Comparison of ENCODE assay signal across 1 cellular context in the genomic region with DNA sequence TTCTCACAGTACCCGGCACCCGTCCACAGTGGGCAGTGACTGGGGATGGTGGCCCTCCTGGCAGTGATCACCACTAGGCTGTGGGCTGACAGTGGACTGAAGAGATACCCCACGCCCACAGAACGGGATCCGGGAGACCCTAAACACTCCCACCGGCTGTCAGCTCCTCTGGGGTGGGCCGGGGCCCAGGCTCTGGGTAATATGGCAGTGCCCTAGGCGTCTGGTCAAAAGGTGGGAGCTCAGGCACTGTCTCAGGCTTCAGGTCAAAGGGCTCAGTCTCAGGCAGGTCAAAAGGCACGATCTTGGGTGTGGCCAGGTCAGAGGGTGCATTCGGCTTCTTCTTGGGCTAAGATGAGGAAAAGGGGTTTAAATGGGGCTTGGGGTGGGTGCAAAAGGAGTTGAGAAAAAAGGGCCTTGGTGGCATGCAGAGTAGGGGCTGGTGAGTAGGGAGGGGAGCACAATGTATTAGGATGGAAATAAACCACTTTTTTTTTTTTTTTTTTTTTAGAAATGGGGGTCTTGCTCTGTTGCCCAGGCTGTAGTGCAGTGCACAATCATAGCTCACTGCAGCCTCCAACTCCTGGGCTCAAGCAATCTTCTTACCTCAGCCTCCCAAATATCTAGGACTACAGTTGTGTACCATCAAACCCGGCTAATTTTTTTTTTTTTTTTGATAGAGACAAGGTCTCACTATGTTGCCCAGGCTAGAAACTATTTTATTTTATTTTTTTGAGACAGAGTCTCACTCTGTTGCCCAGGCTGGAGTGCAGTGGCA.
TF ChIP-seq lines count a peak whose summit lies in the region.

No MANE protein-coding gene starts in this region.

TF ChIP-seq in SK-N-SH, 30 proteins besides CTCF, POLR2A, EP300 and RAD21 (continued from another document):
- TF ChIP-seq, protein P1, sequence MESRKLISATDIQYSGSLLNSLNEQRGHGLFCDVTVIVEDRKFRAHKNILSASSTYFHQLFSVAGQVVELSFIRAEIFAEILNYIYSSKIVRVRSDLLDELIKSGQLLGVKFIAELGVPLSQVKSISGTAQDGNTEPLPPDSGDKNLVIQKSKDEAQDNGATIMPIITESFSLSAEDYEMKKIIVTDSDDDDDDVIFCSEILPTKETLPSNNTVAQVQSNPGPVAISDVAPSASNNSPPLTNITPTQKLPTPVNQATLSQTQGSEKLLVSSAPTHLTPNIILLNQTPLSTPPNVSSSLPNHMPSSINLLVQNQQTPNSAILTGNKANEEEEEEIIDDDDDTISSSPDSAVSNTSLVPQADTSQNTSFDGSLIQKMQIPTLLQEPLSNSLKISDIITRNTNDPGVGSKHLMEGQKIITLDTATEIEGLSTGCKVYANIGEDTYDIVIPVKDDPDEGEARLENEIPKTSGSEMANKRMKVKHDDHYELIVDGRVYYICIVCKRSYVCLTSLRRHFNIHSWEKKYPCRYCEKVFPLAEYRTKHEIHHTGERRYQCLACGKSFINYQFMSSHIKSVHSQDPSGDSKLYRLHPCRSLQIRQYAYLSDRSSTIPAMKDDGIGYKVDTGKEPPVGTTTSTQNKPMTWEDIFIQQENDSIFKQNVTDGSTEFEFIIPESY (IDR thresholded peaks at IDR 0.05; ENCODE audit: borderline replicate concordance, low read depth), result no peak
- TF ChIP-seq JUND (IDR thresholded peaks at IDR 0.05), result no peak
- no peak for TF ChIP-seq POLR2AphosphoS5 (IDR thresholded peaks at IDR 0.05; ENCODE audit: low read depth, low read length)
- TF ChIP-seq ELF1 (IDR thresholded peaks at IDR 0.05), result no peak
- TF ChIP-seq, protein P2, sequence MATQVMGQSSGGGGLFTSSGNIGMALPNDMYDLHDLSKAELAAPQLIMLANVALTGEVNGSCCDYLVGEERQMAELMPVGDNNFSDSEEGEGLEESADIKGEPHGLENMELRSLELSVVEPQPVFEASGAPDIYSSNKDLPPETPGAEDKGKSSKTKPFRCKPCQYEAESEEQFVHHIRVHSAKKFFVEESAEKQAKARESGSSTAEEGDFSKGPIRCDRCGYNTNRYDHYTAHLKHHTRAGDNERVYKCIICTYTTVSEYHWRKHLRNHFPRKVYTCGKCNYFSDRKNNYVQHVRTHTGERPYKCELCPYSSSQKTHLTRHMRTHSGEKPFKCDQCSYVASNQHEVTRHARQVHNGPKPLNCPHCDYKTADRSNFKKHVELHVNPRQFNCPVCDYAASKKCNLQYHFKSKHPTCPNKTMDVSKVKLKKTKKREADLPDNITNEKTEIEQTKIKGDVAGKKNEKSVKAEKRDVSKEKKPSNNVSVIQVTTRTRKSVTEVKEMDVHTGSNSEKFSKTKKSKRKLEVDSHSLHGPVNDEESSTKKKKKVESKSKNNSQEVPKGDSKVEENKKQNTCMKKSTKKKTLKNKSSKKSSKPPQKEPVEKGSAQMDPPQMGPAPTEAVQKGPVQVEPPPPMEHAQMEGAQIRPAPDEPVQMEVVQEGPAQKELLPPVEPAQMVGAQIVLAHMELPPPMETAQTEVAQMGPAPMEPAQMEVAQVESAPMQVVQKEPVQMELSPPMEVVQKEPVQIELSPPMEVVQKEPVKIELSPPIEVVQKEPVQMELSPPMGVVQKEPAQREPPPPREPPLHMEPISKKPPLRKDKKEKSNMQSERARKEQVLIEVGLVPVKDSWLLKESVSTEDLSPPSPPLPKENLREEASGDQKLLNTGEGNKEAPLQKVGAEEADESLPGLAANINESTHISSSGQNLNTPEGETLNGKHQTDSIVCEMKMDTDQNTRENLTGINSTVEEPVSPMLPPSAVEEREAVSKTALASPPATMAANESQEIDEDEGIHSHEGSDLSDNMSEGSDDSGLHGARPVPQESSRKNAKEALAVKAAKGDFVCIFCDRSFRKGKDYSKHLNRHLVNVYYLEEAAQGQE (IDR thresholded peaks at IDR 0.05; ENCODE audit: low read depth, low read length), result no peak
- TF ChIP-seq, protein P3, sequence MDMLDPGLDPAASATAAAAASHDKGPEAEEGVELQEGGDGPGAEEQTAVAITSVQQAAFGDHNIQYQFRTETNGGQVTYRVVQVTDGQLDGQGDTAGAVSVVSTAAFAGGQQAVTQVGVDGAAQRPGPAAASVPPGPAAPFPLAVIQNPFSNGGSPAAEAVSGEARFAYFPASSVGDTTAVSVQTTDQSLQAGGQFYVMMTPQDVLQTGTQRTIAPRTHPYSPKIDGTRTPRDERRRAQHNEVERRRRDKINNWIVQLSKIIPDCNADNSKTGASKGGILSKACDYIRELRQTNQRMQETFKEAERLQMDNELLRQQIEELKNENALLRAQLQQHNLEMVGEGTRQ (IDR thresholded peaks at IDR 0.05; ENCODE audit: borderline replicate concordance, low read depth, low read length), result no peak
- no peak for TF ChIP-seq TAF1 (IDR thresholded peaks at IDR 0.05; ENCODE audit: borderline replicate concordance, low read depth, low read length)
